Comparison of ENCODE assay signal across 8 cellular contexts in the genomic region with DNA sequence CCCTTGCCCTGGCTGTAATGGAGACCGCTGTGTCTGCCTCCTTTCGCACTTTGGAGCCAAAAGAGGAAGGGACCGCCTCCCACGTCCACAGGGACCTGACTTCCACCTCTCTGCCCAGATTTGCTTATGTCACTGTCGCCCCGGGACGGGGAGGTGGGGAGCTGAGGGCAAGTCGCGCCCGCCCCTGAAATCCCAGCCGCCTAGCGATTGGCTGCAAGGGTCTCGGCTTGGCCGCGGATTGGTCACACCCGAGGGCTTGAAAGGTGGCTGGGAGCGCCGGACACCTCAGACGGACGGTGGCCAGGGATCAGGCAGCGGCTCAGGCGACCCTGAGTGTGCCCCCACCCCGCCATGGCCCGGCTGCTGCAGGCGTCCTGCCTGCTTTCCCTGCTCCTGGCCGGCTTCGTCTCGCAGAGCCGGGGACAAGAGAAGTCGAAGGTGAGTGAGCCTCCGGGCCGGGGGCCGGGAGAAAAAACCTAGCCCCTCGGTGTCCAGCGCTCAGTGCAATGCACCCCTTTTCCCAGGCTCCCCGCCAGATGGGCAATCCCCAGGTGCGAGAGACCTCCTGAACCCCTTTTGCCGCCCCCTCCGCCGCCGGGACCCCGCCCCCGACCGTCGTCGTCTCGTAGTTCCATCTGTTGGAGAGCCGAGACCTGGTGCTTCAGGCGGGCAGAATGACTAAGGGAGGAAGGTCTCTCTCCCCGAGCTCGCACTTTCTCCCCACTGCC. TPM values are rescaled to one million over a fixed set of nuclear protein-coding genes. Genes with fewer than 3 reads are reported as not detected.
DNase-seq lines count a peak whose midpoint lies in the region; ATAC-seq, FAIRE-seq and TF ChIP-seq lines count a peak whose summit lies in the region.

GPX3 (plus strand) TSS at position 288 of the 728 bp plus-strand sequence; CDS start at position 352, 64 bp downstream.

- WGBS in tibial nerve, 2 donors: 1% methylated on average over 25 to 46 of the region's 51 CpGs

- H3K36me3 ChIP-seq in naive thymus-derived CD4-positive, alpha-beta T cell (ENCODE audit: control insufficient read depth in 2 of 3, insufficient read depth in 3 of 3, low read length in 3 of 3): no peaks in the 10 kb centered on the region
- H3K36me3 ChIP-seq in tibial nerve: peaks cover 0 to 50% (median 8%) of the 10 kb centered on the region in 3 donors

- no peaks in the 10 kb centered on the region for H3K9me3 ChIP-seq in naive thymus-derived CD4-positive, alpha-beta T cell (ENCODE audit: control insufficient read depth in 2 of 3, low read length in 3 of 3)
- no peaks in the 10 kb centered on the region for H3K9me3 ChIP-seq in tibial nerve

- no peak within 1 kb of the TSS for H3K27ac ChIP-seq in naive thymus-derived CD4-positive, alpha-beta T cell (ENCODE audit: low read depth, low read length)
- peak within 1 kb of the TSS; percentile 84 to 95 (median 89) for H3K27ac ChIP-seq in tibial nerve

- CTCF ChIA-PET in naive thymus-derived CD4-positive, alpha-beta T cell (lab: Charles Lee): no interaction called here

- no peaks in the 10 kb centered on the region for H3K27me3 ChIP-seq in naive thymus-derived CD4-positive, alpha-beta T cell (ENCODE audit: control insufficient read depth in 2 of 2, insufficient read depth in 2 of 2, low read length in 2 of 2)
- no peaks in the 10 kb centered on the region for H3K27me3 ChIP-seq in tibial nerve

- TF ChIP-seq EP300 in tibial nerve (IDR thresholded peaks at IDR 0.05): peak; percentile 53 to 97

- H3K4me3 Mint-ChIP-seq in naive thymus-derived CD4-positive, alpha-beta T cell: peak within 1 kb of the TSS; percentile 13 to 82 (median 76)

- H3K9me3 Mint-ChIP-seq in naive thymus-derived CD4-positive, alpha-beta T cell: peaks cover 0 to 1% (median 0%) of the 10 kb centered on the region in 11 donors

- TF ChIP-seq CTCF in fibroblast of the aortic adventitia (IDR thresholded peaks at IDR 0.05; ENCODE audit: insufficient read depth, low read length) (no peak), tibial nerve (IDR thresholded peaks at IDR 0.05) (peak in 1 of 5 experiments; percentile 23)

- peak; percentile 77 for ATAC-seq in naive thymus-derived CD4-positive, alpha-beta T cell

- TF ChIP-seq POLR2A in H54 (IDR thresholded peaks at IDR 0.05; ENCODE audit: low read depth, low read length) (peak; percentile 51), tibial nerve (IDR thresholded peaks at IDR 0.05) (peak; percentile 70 to 98)

- peaks cover 13 to 38% (median 22%) of the 10 kb centered on the region in 7 donors for H3K4me1 Mint-ChIP-seq in naive thymus-derived CD4-positive, alpha-beta T cell

- peaks cover 0 to 32% (median 3%) of the 10 kb centered on the region in 5 donors for H3K36me3 Mint-ChIP-seq in naive thymus-derived CD4-positive, alpha-beta T cell

- H3K27me3 Mint-ChIP-seq in naive thymus-derived CD4-positive, alpha-beta T cell: peaks cover 9 to 22% (median 17%) of the 10 kb centered on the region in 5 donors

- intact Hi-C loops in naive thymus-derived CD4-positive, alpha-beta T cell (cut with micrococcal nuclease): no loop called here

- peaks cover 0 to 6% of the 10 kb centered on the region in 2 donors for H3K4me1 ChIP-seq in naive thymus-derived CD4-positive, alpha-beta T cell (ENCODE audit: control insufficient read depth in 2 of 2, insufficient read depth in 2 of 2, low read length in 2 of 2)
- peaks cover 5 to 68% (median 41%) of the 10 kb centered on the region in 4 donors for H3K4me1 ChIP-seq in tibial nerve

- peak within 1 kb of the TSS in 2 of 9 donors; percentile 1 to 32 for H3K27ac Mint-ChIP-seq in naive thymus-derived CD4-positive, alpha-beta T cell

- DNase-seq in G401 (ENCODE audit: low spot score): peak; percentile 95
- DNase-seq in H54 (ENCODE audit: insufficient read length, low spot score): peak; percentile 51
- DNase-seq in NCI-H1930 (lab: John Stamatoyannopoulos, UW): peak; percentile 26 to 34
- DNase-seq in activated naive CD4-positive, alpha-beta T cell treated with Interleukin-2 at 50 U/mL for 16 hours: peak; percentile 38
- DNase-seq in fibroblast of the aortic adventitia (ENCODE audit: low read depth): no peak
- peak in 7 of 9 donors; percentile 8 to 28 (median 13) for DNase-seq in naive thymus-derived CD4-positive, alpha-beta T cell
- DNase-seq in tibial nerve (ENCODE audit: low spot score in 2 of 2): peak; percentile 94 to 95
- DNase-seq in stimulated activated naive CD4-positive, alpha-beta T cell treated with Interleukin-2 at 50 U/mL for 16 hours (lab: John Stamatoyannopoulos, UW): no peak

- POLR2A ChIA-PET in naive thymus-derived CD4-positive, alpha-beta T cell (lab: Charles Lee): no interaction called here

- H3K4me3 ChIP-seq in fibroblast of the aortic adventitia (ENCODE audit: low read depth, low read length) (peak within 1 kb of the TSS; percentile 55), tibial nerve (peak within 1 kb of the TSS; percentile 58 to 95 (median 86))
- peak within 1 kb of the TSS; percentile 34 for H3K4me3 ChIP-seq in naive thymus-derived CD4-positive, alpha-beta T cell (ENCODE audit: low read length)

- in situ Hi-C loops in G401 (cut with HindIII; ENCODE audit: low sequenced_read_pairs): no loop called here

- no peak for FAIRE-seq in H54 (lab: Jason Lieb, UNC)

RNA-seq across cellular contexts. Expression of gene GPX3, which starts in this region (rescaled TPM):
- total RNA-seq in G401 (2014; rRNA removed; shearing (Covaris generic)): 8.4 and 15.5 TPM in 2 replicates
- total RNA-seq in fibroblast of the aortic adventitia (ENCODE audit: low replicate concordance): 11.3 and 53.1 TPM in 2 replicates
- total RNA-seq in naive thymus-derived CD4-positive, alpha-beta T cell: 1 to 10 TPM in 1 of 5 experiments, under 1 TPM in 1, not detected in 3; 0.98 to 1.1 TPM
- polyA plus RNA-seq in naive thymus-derived CD4-positive, alpha-beta T cell: 1 to 10 TPM in 1 of 2 donors, not detected in 1; 1.2 TPM
- 1,000 to 10,000 TPM; 3,864 to 9,036 (median 5,113) TPM for total RNA-seq in tibial nerve

Comparison
In these comparisons a context has a peak if more than half of its experiments do, and no peak if none do; other contexts are left out.
1. RNA of gene GPX3 (total RNA-seq): 3,864 to 9,036 TPM in tibial nerve; 8.4 to 15.5 TPM in G401, 11.3 to 53.1 TPM in fibroblast of the aortic adventitia and 0.98 to 1.1 TPM in naive thymus-derived CD4-positive, alpha-beta T cell; every median in the first group is over 10 times any median in the second.
2. DNase-seq: peak in G401 (single experiment), H54 (single experiment), NCI-H1930 (2 of 2), activated naive CD4-positive, alpha-beta T cell treated with Interleukin-2 at 50 U/mL for 16 hours (single experiment), naive thymus-derived CD4-positive, alpha-beta T cell (7 of 9) and tibial nerve (2 of 2); none in fibroblast of the aortic adventitia (single experiment) and stimulated activated naive CD4-positive, alpha-beta T cell treated with Interleukin-2 at 50 U/mL for 16 hours (single experiment).
3. H3K4me3 ChIP-seq: peak in every context shown above with its lines; median percentile 86 in tibial nerve; 55 in fibroblast of the aortic adventitia; 34 in naive thymus-derived CD4-positive, alpha-beta T cell.